ENCODE assay signal across 2 cellular contexts in genomic region chr18:11826836-11827235, GRCh38.
A peak's percentile ranks its signal among the peaks of the same experiment; 100 is the strongest.
TF ChIP-seq lines count a peak whose summit lies in the region.

No MANE protein-coding gene starts in this region.

TF ChIP-seq in A549, 52 proteins besides CTCF, POLR2A, EP300 and RAD21:
- TF ChIP-seq REST (IDR thresholded peaks at IDR 0.05) (no peak), PBX3 (IDR thresholded peaks at IDR 0.05) (no peak), ESRRA (IDR thresholded peaks at IDR 0.05; ENCODE audit: borderline replicate concordance, low read length) (no peak), SREBF2 (IDR thresholded peaks at IDR 0.05) (no peak), RARB (CRISPR knock-in tag; IDR thresholded peaks at IDR 0.05) (no peak), JUNB (IDR thresholded peaks at IDR 0.05) (no peak), ELK1 (IDR thresholded peaks at IDR 0.05; ENCODE audit: low read depth, low read length) (no peak), HES2 (IDR thresholded peaks at IDR 0.05) (no peak), CBX8 (IDR thresholded peaks at IDR 0.05) (no peak), FOSB (CRISPR knock-in tag; IDR thresholded peaks at IDR 0.05) (no peak), ZNF302 (CRISPR knock-in tag; IDR thresholded peaks at IDR 0.05) (no peak), TFCP2L1 (CRISPR knock-in tag; IDR thresholded peaks at IDR 0.05) (no peak), ZFP36 (IDR thresholded peaks at IDR 0.05; ENCODE audit: borderline replicate concordance, partially characterized antibody) (no peak), HOXA7 (CRISPR knock-in tag; IDR thresholded peaks at IDR 0.05) (no peak), TP53 (CRISPR knock-in tag; IDR thresholded peaks at IDR 0.05) (no peak), RCOR1 (IDR thresholded peaks at IDR 0.05; ENCODE audit: low read depth, low read length) (no peak), MAZ (IDR thresholded peaks at IDR 0.05; ENCODE audit: borderline replicate concordance, low read depth, low read length) (no peak), JUN (IDR thresholded peaks at IDR 0.05) (no peak), MAX (IDR thresholded peaks at IDR 0.05) (no peak)

TF ChIP-seq in HepG2, 621 proteins besides CTCF, POLR2A, EP300 and RAD21:
- TF ChIP-seq ZNF256 (CRISPR knock-in tag; conservative IDR thresholded peaks at IDR 0.05) = no peak
- peak; percentile 79 for TF ChIP-seq SMC3 (IDR thresholded peaks at IDR 0.05; ENCODE audit: low read length)
- TF ChIP-seq STAG1 (CRISPR knock-in tag; IDR thresholded peaks at IDR 0.05) = peak; percentile 87
- TF ChIP-seq GATAD2A (CRISPR knock-in tag; IDR thresholded peaks at IDR 0.05) = 0 out of 2 replicates have a peak, but pooled peaks have one; percentile 13
- TF ChIP-seq FIP1L1 (IDR thresholded peaks at IDR 0.05; ENCODE audit: borderline replicate concordance, insufficient read depth, low read depth, low read length) = no peak
- no peak for TF ChIP-seq ZNF605 (CRISPR knock-in tag; IDR thresholded peaks at IDR 0.05)
- peak; percentile 58; the same call in 1 of the 2 replicates for TF ChIP-seq KDM2A (CRISPR knock-in tag; IDR thresholded peaks at IDR 0.05; ENCODE audit: borderline replicate concordance, low read depth)
- TF ChIP-seq ELF3 (CRISPR knock-in tag; IDR thresholded peaks at IDR 0.05) = peak; percentile 81; the same call in 1 of the 2 replicates
- TF ChIP-seq ELF1 (CRISPR knock-in tag; IDR thresholded peaks at IDR 0.05) = peak; percentile 80
- TF ChIP-seq SAP130 (CRISPR knock-in tag; IDR thresholded peaks at IDR 0.05; ENCODE audit: low read depth) = peak; percentile 33; the same call in 1 of the 2 replicates
